28 cellular contexts compared by ENCODE assay signal in genomic region chr9:103721056-103721455, GRCh38.
"Had no signal": no experiment of that assay in that cellular context is flagged by ENCODE, and none has a peak within 500 bp of the region (broad histone marks: within the 10 kb centered on the region; RNA-seq: fewer than 3 reads in every experiment).

No MANE protein-coding gene starts in this region.

- DNase-seq: naive B cell; naive thymus-derived CD8-positive, alpha-beta T cell; nephron progenitor cell; nucleus accumbens; pancreas; right cardiac atrium; right lobe of liver; sigmoid colon; small intestine; stimulated activated CD4-positive, alpha-beta T cell treated with anti-CD3 and anti-CD28 coated beads, Interleukin-15, amount 100 ng/mL, for 24 hours; stimulated activated CD4-positive, alpha-beta T cell treated with anti-CD3 and anti-CD28 coated beads, Interleukin-2, amount 100 ng/mL, for 24 hours; stimulated activated CD4-positive, alpha-beta T cell treated with anti-CD3 and anti-CD28 coated beads, Interleukin-2, amount 100 ng/mL, for 48 hours; stimulated activated CD4-positive, alpha-beta T cell treated with anti-CD3 and anti-CD28 coated beads, Interleukin-4, amount 100 ng/mL, for 24 hours; stimulated activated naive B cell treated with anti-CD40 and anti-IgM and Interleukin-4, amounts not matched to agents 10 μg/mL and 1 μg/mL and 100 μg/mL, for 72 hours; stimulated activated naive CD8-positive, alpha-beta T cell treated with anti-CD3 and anti-CD28 coated beads, Interleukin-15, amount 100 ng/mL, for 72 hours; stimulated activated naive CD8-positive, alpha-beta T cell treated with anti-CD3 and anti-CD28 coated beads, Interleukin-15, Interleukin-2, amounts not matched to agents 100 U/mL and 50 U/mL, for 24 hours; substantia nigra; testis; tibial artery; transverse colon; upper lobe of right lung; uterus had no signal

- H3K4me1 Mint-ChIP-seq: naive B cell; naive thymus-derived CD8-positive, alpha-beta T cell; nephron progenitor cell; neural crest cell; stimulated activated effector memory CD8-positive, alpha-beta T cell treated with anti-CD3 and anti-CD28 coated beads, Interleukin-12 subunit alpha, Interleukin-12 subunit beta, amount 100 ng/mL, for 72 hours; stimulated activated naive B cell treated with anti-CD40 and anti-IgM and Interleukin-4, amounts not matched to agents 10 μg/mL and 1 μg/mL and 100 μg/mL, for 72 hours; stimulated activated naive CD8-positive, alpha-beta T cell treated with anti-CD3 and anti-CD28 coated beads, Interleukin-15, amount 100 ng/mL, for 72 hours had no signal

- H3K27me3 ChIP-seq: neutrophil, pancreas, right lobe of liver, sigmoid colon, suprapubic skin, testis, tibial artery, transverse colon, upper lobe of right lung, uterus had no signal

- H3K27me3 Mint-ChIP-seq: naive B cell; stimulated activated naive B cell treated with anti-CD40 and anti-IgM and Interleukin-4, amounts not matched to agents 10 μg/mL and 1 μg/mL and 100 μg/mL, for 72 hours; stimulated activated naive CD8-positive, alpha-beta T cell treated with anti-CD3 and anti-CD28 coated beads, Interleukin-15, amount 100 ng/mL, for 72 hours; type B pancreatic cell had no signal

- H3K27ac ChIP-seq: neutrophil, pancreas, prostate gland, right lobe of liver, sigmoid colon, suprapubic skin, testis, tibial artery, transverse colon, upper lobe of right lung, uterus had no signal

- H3K36me3 Mint-ChIP-seq: naive B cell; naive thymus-derived CD8-positive, alpha-beta T cell; stimulated activated effector memory CD8-positive, alpha-beta T cell treated with anti-CD3 and anti-CD28 coated beads, Interleukin-12 subunit alpha, Interleukin-12 subunit beta, amount 100 ng/mL, for 72 hours; stimulated activated naive B cell treated with anti-CD40 and anti-IgM and Interleukin-4, amounts not matched to agents 10 μg/mL and 1 μg/mL and 100 μg/mL, for 72 hours; type B pancreatic cell had no signal

- H3K4me3 ChIP-seq: pancreas, prostate gland, right lobe of liver, sigmoid colon, suprapubic skin, testis, tibial artery, transverse colon, upper lobe of right lung, uterus had no signal

- H3K9me3 ChIP-seq: neutrophil, pancreas, prostate gland, right lobe of liver, sigmoid colon, suprapubic skin, testis, tibial artery, upper lobe of right lung, uterus had no signal

- H3K27ac Mint-ChIP-seq: naive B cell; naive thymus-derived CD8-positive, alpha-beta T cell; nephron progenitor cell; stimulated activated effector memory CD8-positive, alpha-beta T cell treated with anti-CD3 and anti-CD28 coated beads, Interleukin-12 subunit alpha, Interleukin-12 subunit beta, amount 100 ng/mL, for 72 hours; stimulated activated naive B cell treated with anti-CD40 and anti-IgM and Interleukin-4, amounts not matched to agents 10 μg/mL and 1 μg/mL and 100 μg/mL, for 72 hours; stimulated activated naive CD8-positive, alpha-beta T cell treated with anti-CD3 and anti-CD28 coated beads, Interleukin-15, amount 100 ng/mL, for 72 hours; type B pancreatic cell had no signal

- H3K9me3 Mint-ChIP-seq: nephron progenitor cell, neural crest cell, type B pancreatic cell had no signal

- H3K4me3 Mint-ChIP-seq: naive B cell; naive thymus-derived CD8-positive, alpha-beta T cell; nephron progenitor cell; neural crest cell; stimulated activated effector memory CD8-positive, alpha-beta T cell treated with anti-CD3 and anti-CD28 coated beads, Interleukin-12 subunit alpha, Interleukin-12 subunit beta, amount 100 ng/mL, for 72 hours; stimulated activated naive B cell treated with anti-CD40 and anti-IgM and Interleukin-4, amounts not matched to agents 10 μg/mL and 1 μg/mL and 100 μg/mL, for 72 hours; stimulated activated naive CD8-positive, alpha-beta T cell treated with anti-CD3 and anti-CD28 coated beads, Interleukin-15, amount 100 ng/mL, for 72 hours; type B pancreatic cell had no signal

- ATAC-seq: naive thymus-derived CD8-positive, alpha-beta T cell; pancreas; right cardiac atrium; right lobe of liver; stimulated activated effector memory CD8-positive, alpha-beta T cell treated with anti-CD3 and anti-CD28 coated beads, Interleukin-12 subunit alpha, Interleukin-12 subunit beta, amount 100 ng/mL, for 72 hours; stimulated activated naive B cell treated with anti-CD40 and anti-IgM and Interleukin-4, amounts not matched to agents 10 μg/mL and 1 μg/mL and 100 μg/mL, for 72 hours; stimulated activated naive CD8-positive, alpha-beta T cell treated with anti-CD3 and anti-CD28 coated beads, Interleukin-15, amount 100 ng/mL, for 72 hours; stimulated activated naive CD8-positive, alpha-beta T cell treated with anti-CD3 and anti-CD28 coated beads, Interleukin-15, Interleukin-2, amounts not matched to agents 100 U/mL and 50 U/mL, for 24 hours; upper lobe of right lung had no signal

- H3K4me1 ChIP-seq: pancreas, prostate gland, right lobe of liver, sigmoid colon, suprapubic skin, testis, transverse colon, upper lobe of right lung, uterus had no signal

- H3K36me3 ChIP-seq: neutrophil, pancreas, prostate gland, right lobe of liver, sigmoid colon, suprapubic skin, tibial artery, transverse colon, upper lobe of right lung, uterus had no signal
